In the genomic region with DNA sequence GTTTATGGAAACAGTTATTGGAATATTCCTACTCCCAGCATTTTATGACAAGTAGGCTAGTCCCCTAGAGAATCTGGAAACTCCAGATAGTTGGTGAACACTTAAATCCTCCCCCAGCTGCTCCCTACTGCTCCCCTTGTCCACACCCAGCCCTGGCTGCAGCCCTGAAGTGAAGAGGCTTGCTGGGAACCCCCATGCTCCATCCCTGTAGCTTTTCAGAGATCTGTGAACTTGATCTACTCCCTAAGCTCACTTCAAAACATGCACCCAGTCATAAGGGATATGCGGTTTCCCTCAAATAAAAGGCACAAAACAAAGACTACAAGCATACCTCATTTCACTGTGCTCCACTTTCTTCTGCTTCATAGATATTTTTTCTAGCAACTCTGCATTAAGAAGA, we compare ENCODE assay signal across 28 cellular contexts. TPM values are rescaled to one million over a fixed set of nuclear protein-coding genes. Genes with fewer than 3 reads are reported as not detected.
A peak's percentile ranks its signal among the peaks of the same experiment; 100 is the strongest.
DNase-seq lines count a peak whose midpoint lies in the region; ATAC-seq, FAIRE-seq and TF ChIP-seq lines count a peak whose summit lies in the region.
"Had no signal": no experiment of that assay in that cellular context is flagged by ENCODE, and none has a peak within 500 bp of the region (broad histone marks: within the 10 kb centered on the region; RNA-seq: fewer than 3 reads in every experiment).

No MANE protein-coding gene starts in this region.

- no peak overlapping the region for H3K4me3 Mint-ChIP-seq in T-helper 1 cell treated with Interleukin-12 subunit alpha and Interleukin-12 subunit beta and Interleukin-4 antibody, amounts not matched to agents 30 μg/mL and 1 μg/mL, for 36 hours
- no peak overlapping the region for H3K4me3 Mint-ChIP-seq in type B pancreatic cell
- H3K4me3 Mint-ChIP-seq: activated naive CD8-positive, alpha-beta T cell treated with anti-CD3 and anti-CD28 coated beads for 36 hours; naive thymus-derived CD8-positive, alpha-beta T cell; stimulated activated effector memory CD8-positive, alpha-beta T cell treated with anti-CD3 and anti-CD28 coated beads, Interleukin-12 subunit alpha, Interleukin-12 subunit beta, amount 100 ng/mL, for 72 hours had no signal

- no peaks in the 10 kb centered on the region for H3K79me2 ChIP-seq in endothelial cell of umbilical vein (ENCODE audit: control insufficient read depth, insufficient read depth, low read length)

- H3K27me3 ChIP-seq in endothelial cell of umbilical vein (ENCODE audit: control insufficient read depth in 2 of 2, insufficient read depth in 2 of 2, low read length in 2 of 2): no peaks in the 10 kb centered on the region
- no peaks in the 10 kb centered on the region for H3K27me3 ChIP-seq in aorta (ENCODE audit: control insufficient read depth in 1 of 2, insufficient read depth in 2 of 2, low read length in 1 of 2)
- H3K27me3 ChIP-seq: gastroesophageal sphincter, pancreas, testis had no signal

- WGBS in aorta, 2 donors: 78 to 83% methylated on average over 1 of the region's 1 CpG

- ATAC-seq in aorta (ENCODE audit: low FRiP score): no peak
- ATAC-seq in GM19455 (IDR thresholded peaks at IDR 0.05; ENCODE audit: unreplicated experiment): no peak
- ATAC-seq: HepG2; naive thymus-derived CD8-positive, alpha-beta T cell; stimulated activated effector memory CD8-positive, alpha-beta T cell treated with anti-CD3 and anti-CD28 coated beads, Interleukin-12 subunit alpha, Interleukin-12 subunit beta, amount 100 ng/mL, for 72 hours had no signal

- TF ChIP-seq CTCF in endothelial cell of umbilical vein (IDR thresholded peaks at IDR 0.05; ENCODE audit: extremely low read depth in 1 of 2, insufficient read depth in 1 of 2, low read depth in 1 of 2, low read length in 2 of 2): no peak
- TF ChIP-seq CTCF in type B pancreatic cell (conservative IDR thresholded peaks at IDR 0.05): no peak
- no peak for TF ChIP-seq CTCF in GM10248 (IDR thresholded peaks at IDR 0.05; ENCODE audit: control extremely low read depth, extremely low read depth, low read depth, missing control alignments)

- no peak for TF ChIP-seq POLR2A in endothelial cell of umbilical vein (IDR thresholded peaks at IDR 0.05; ENCODE audit: low read depth, low read length)

- CTCF ChIA-PET in endothelial cell of umbilical vein (lab: Charles Lee): interaction anchor here (1.7 kb wide), 1 partner anchor 181 kb away, joined by 6 read pairs; no protein-coding TSS in a partner anchor
- CTCF ChIA-PET in GM10248 (lab: Yijun Ruan, JAX): interaction anchor here (1.2 to 1.6 kb wide), 2 partner anchors 60 to 125 kb away, joined by 3 read pairs; no protein-coding TSS in a partner anchor

- H3K9me1 ChIP-seq in endothelial cell of umbilical vein (replicated peaks; ENCODE audit: control insufficient read depth, extremely low read depth, insufficient read depth, low read length): no peaks in the 10 kb centered on the region

- intact Hi-C loops in endothelial cell of umbilical vein (cut with micrococcal nuclease): loop anchor here (2.0 to 5.0 kb wide), 2 partner anchors 33 to 145 kb away; a partner anchor contains a TSS
- intact Hi-C loops in aorta (cut with DNase I): loop anchor here in 1 of 2 donors (2.0 kb wide), 1 partner anchor 31 kb away; no protein-coding TSS in a partner anchor

- peaks cover 17% of the 10 kb centered on the region for H3K4me1 Mint-ChIP-seq in T-helper 1 cell treated with Interleukin-12 subunit alpha and Interleukin-12 subunit beta and Interleukin-4 antibody, amounts not matched to agents 30 μg/mL and 1 μg/mL, for 36 hours (ENCODE audit: low read depth)
- peaks cover 15% of the 10 kb centered on the region for H3K4me1 Mint-ChIP-seq in type B pancreatic cell (ENCODE audit: unreplicated experiment)
- H3K4me1 Mint-ChIP-seq: naive thymus-derived CD8-positive, alpha-beta T cell; stimulated activated effector memory CD8-positive, alpha-beta T cell treated with anti-CD3 and anti-CD28 coated beads, Interleukin-12 subunit alpha, Interleukin-12 subunit beta, amount 100 ng/mL, for 72 hours had no signal

- peaks cover 38% of the 10 kb centered on the region for H3K36me3 Mint-ChIP-seq in T-helper 1 cell treated with Interleukin-12 subunit alpha and Interleukin-12 subunit beta and Interleukin-4 antibody, amounts not matched to agents 30 μg/mL and 1 μg/mL, for 36 hours (ENCODE audit: low read depth)
- H3K36me3 Mint-ChIP-seq in type B pancreatic cell: peaks cover 3% of the 10 kb centered on the region
- H3K36me3 Mint-ChIP-seq: activated naive CD8-positive, alpha-beta T cell treated with anti-CD3 and anti-CD28 coated beads for 36 hours; naive thymus-derived CD8-positive, alpha-beta T cell; stimulated activated effector memory CD8-positive, alpha-beta T cell treated with anti-CD3 and anti-CD28 coated beads, Interleukin-12 subunit alpha, Interleukin-12 subunit beta, amount 100 ng/mL, for 72 hours had no signal

- H3K36me3 ChIP-seq in endothelial cell of umbilical vein (ENCODE audit: control insufficient read depth in 2 of 2, extremely low read depth in 1 of 2, insufficient read depth in 2 of 2, low read length in 2 of 2): no peaks in the 10 kb centered on the region
- no peaks in the 10 kb centered on the region for H3K36me3 ChIP-seq in aorta (ENCODE audit: control insufficient read depth in 1 of 2, insufficient read depth in 2 of 2, low read length in 1 of 2)
- H3K36me3 ChIP-seq: pancreas had no signal

- POLR2A ChIA-PET in endothelial cell of umbilical vein (lab: Charles Lee): no interaction called here
- POLR2A ChIA-PET in GM10248 (lab: Yijun Ruan, JAX): no interaction called here

- FAIRE-seq in endothelial cell of umbilical vein (lab: Jason Lieb, UNC): no peak
- FAIRE-seq: GM12892, HepG2, pancreas had no signal

- peaks cover 6% of the 10 kb centered on the region for H3K9me3 Mint-ChIP-seq in T-helper 1 cell treated with Interleukin-12 subunit alpha and Interleukin-12 subunit beta and Interleukin-4 antibody, amounts not matched to agents 30 μg/mL and 1 μg/mL, for 36 hours
- no peaks in the 10 kb centered on the region for H3K9me3 Mint-ChIP-seq in type B pancreatic cell
- H3K9me3 Mint-ChIP-seq: activated naive CD8-positive, alpha-beta T cell treated with anti-CD3 and anti-CD28 coated beads for 36 hours; naive thymus-derived CD8-positive, alpha-beta T cell; stimulated activated effector memory CD8-positive, alpha-beta T cell treated with anti-CD3 and anti-CD28 coated beads, Interleukin-12 subunit alpha, Interleukin-12 subunit beta, amount 100 ng/mL, for 72 hours had no signal

- no TSS peak for BruUV-seq in endothelial cell of umbilical vein (replicated peaks; lab: Mats Ljungman, UMichigan)

- peak overlapping the region; percentile 42 for H3K4me2 ChIP-seq in endothelial cell of umbilical vein (ENCODE audit: insufficient read depth, low read length)

- peak overlapping the region; percentile 79 for H3K27ac ChIP-seq in endothelial cell of umbilical vein (ENCODE audit: insufficient read depth, low read depth, low read length)
- peak overlapping the region; percentile 76 to 88 for H3K27ac ChIP-seq in aorta (ENCODE audit: low read depth in 1 of 2, low read length in 2 of 2)
- H3K27ac ChIP-seq: GM23248, testis, VCaP had no signal

- H3K9me3 ChIP-seq in endothelial cell of umbilical vein (replicated peaks; ENCODE audit: control insufficient read depth, insufficient read depth, low read length) (no peaks in the 10 kb centered on the region), aorta (ENCODE audit: control insufficient read depth, low read length) (no peaks in the 10 kb centered on the region)
- H3K9me3 ChIP-seq: gastroesophageal sphincter, pancreas, testis had no signal

- dilution Hi-C loops in endothelial cell of umbilical vein (cut with MboI; ENCODE audit: extremely low pct_ligation_motif_present, low sequenced_read_pairs): no loop called here

- DNase-seq in T-helper 1 cell (no peak), endothelial cell of umbilical vein (ENCODE audit: low read depth, low spot score) (no peak), myocyte (ENCODE audit: low read depth) (peak; percentile 24), aorta (no peak), type B pancreatic cell (ENCODE audit: extremely low spot score, unreplicated experiment) (no peak), GM10248 (ENCODE audit: extremely low spot score) (no peak)
- DNase-seq: activated CD4-positive, alpha-beta T cell treated with anti-CD3 and anti-CD28 coated beads, Interleukin-2, amount 50 U/mL, for 1 hour; activated CD8-positive, alpha-beta memory T cell treated with anti-CD3 and anti-CD28 coated beads, Interleukin-2, amount 50 U/mL, for 4 hours; activated naive CD8-positive, alpha-beta T cell treated with anti-CD3 and anti-CD28 coated beads for 36 hours; DMS79 treated with DMSO at 0.1 percent for 48 hours; effector CD4-positive, alpha-beta T cell; naive thymus-derived CD8-positive, alpha-beta T cell; NCI-H1105 treated with DMSO at 0.1 percent for 48 hours; NCI-H2029 treated with DMSO at 0.1 percent for 48 hours; pancreas; SHP77 treated with DMSO at 0.1 percent for 48 hours; stimulated activated CD4-positive, alpha-beta T cell treated with anti-CD3 and anti-CD28 coated beads, Interleukin-2, amount 100 ng/mL, for 24 hours; SW 1271; testis had no signal

- H2AFZ ChIP-seq in endothelial cell of umbilical vein (ENCODE audit: low read depth, low read length): no peak overlapping the region
- H2AFZ ChIP-seq: GM23248 had no signal

- peaks cover 34% of the 10 kb centered on the region for H3K4me1 ChIP-seq in endothelial cell of umbilical vein (ENCODE audit: control insufficient read depth, extremely low read depth, insufficient read depth, low read length)
- peaks cover 6 to 10% of the 10 kb centered on the region in 2 donors for H3K4me1 ChIP-seq in aorta (ENCODE audit: control insufficient read depth in 1 of 2, insufficient read depth in 2 of 2, low read length in 2 of 2)

- H3K27ac Mint-ChIP-seq in T-helper 1 cell treated with Interleukin-12 subunit alpha and Interleukin-12 subunit beta and Interleukin-4 antibody, amounts not matched to agents 30 μg/mL and 1 μg/mL, for 36 hours: peak overlapping the region; percentile 4
- H3K27ac Mint-ChIP-seq in type B pancreatic cell: no peak overlapping the region
- H3K27ac Mint-ChIP-seq: activated naive CD8-positive, alpha-beta T cell treated with anti-CD3 and anti-CD28 coated beads for 36 hours; naive thymus-derived CD8-positive, alpha-beta T cell; stimulated activated effector memory CD8-positive, alpha-beta T cell treated with anti-CD3 and anti-CD28 coated beads, Interleukin-12 subunit alpha, Interleukin-12 subunit beta, amount 100 ng/mL, for 72 hours had no signal

- no peak overlapping the region for H3K4me3 ChIP-seq in endothelial cell of umbilical vein (replicated peaks in 1 of 3; ENCODE audit: insufficient read depth in 1 of 3, low read depth in 1 of 3, low read length in 3 of 3)
- no peak overlapping the region for H3K4me3 ChIP-seq in aorta (ENCODE audit: low read length in 2 of 2)
- H3K4me3 ChIP-seq: gastroesophageal sphincter, GM23248, pancreas, testis had no signal

- H4K20me1 ChIP-seq in endothelial cell of umbilical vein (replicated peaks; ENCODE audit: control insufficient read depth, extremely low read depth, insufficient read depth, low read length): no peaks in the 10 kb centered on the region

- no peaks in the 10 kb centered on the region for H3K27me3 Mint-ChIP-seq in T-helper 1 cell treated with Interleukin-12 subunit alpha and Interleukin-12 subunit beta and Interleukin-4 antibody, amounts not matched to agents 30 μg/mL and 1 μg/mL, for 36 hours (ENCODE audit: low read depth)
- H3K27me3 Mint-ChIP-seq in type B pancreatic cell: no peaks in the 10 kb centered on the region
- H3K27me3 Mint-ChIP-seq: activated naive CD8-positive, alpha-beta T cell treated with anti-CD3 and anti-CD28 coated beads for 36 hours had no signal

- H3K9ac ChIP-seq in endothelial cell of umbilical vein (replicated peaks; ENCODE audit: extremely low read depth, insufficient read depth, low read length): no peak overlapping the region
- H3K9ac ChIP-seq: GM23248 had no signal

RNA-seq across cellular contexts. Expression of a gene that starts 33.2 kb away (rescaled TPM):
- total RNA-seq in endothelial cell of umbilical vein: 0.14 and 0.20 TPM in 2 replicates
- polyA plus RNA-seq in endothelial cell of umbilical vein: 0.06 TPM in 1 of 2 replicates, not detected in the other
- polyA plus RNA-seq in endothelial cell of umbilical vein (2011; cell fraction: cytosol; rRNA removed): 0.04 and 0.08 TPM in 2 replicates
- polyA plus RNA-seq in endothelial cell of umbilical vein (2011; cell fraction: nucleus; rRNA removed): 0.13 TPM in 1 of 2 replicates, not detected in the other
- not detected in 2 replicates for polyA plus RNA-seq in endothelial cell of umbilical vein (2012)
- polyA minus RNA-seq in endothelial cell of umbilical vein: 0.19 and 0.28 TPM in 2 replicates
- 9.3 TPM for polyA minus RNA-seq in endothelial cell of umbilical vein (2011; cell fraction: cytosol; rRNA and poly(A)+ RNA removed)
- polyA minus RNA-seq in endothelial cell of umbilical vein (2011; cell fraction: nucleus; rRNA and poly(A)+ RNA removed): 0.14 and 0.38 TPM in 2 replicates
- total RNA-seq in myocyte: 78.0 and 98.0 TPM in 2 replicates
- polyA plus RNA-seq in myocyte (2012): 71.5 TPM
- total RNA-seq in aorta: 10 to 100 TPM; 23.9 to 46.7 TPM
- polyA plus RNA-seq in aorta: 10 to 100 TPM in 1 of 2 donors, under 1 TPM in 1; 0.33 to 15.7 TPM
- 13.2 and 13.6 TPM in 2 replicates for total RNA-seq in type B pancreatic cell (ENCODE audit: low replicate concordance)
- total RNA-seq: OCI-LY7 had no signal

Comparison
In these comparisons a context has a peak if more than half of its experiments do, and no peak if none do; other contexts are left out.
1. RNA of a gene that starts 33.2 kb away (total RNA-seq): 78.0 to 98.0 TPM in myocyte, 23.9 to 46.7 TPM in aorta and 13.2 to 13.6 TPM in type B pancreatic cell; 0.14 to 0.20 TPM in endothelial cell of umbilical vein; every median in the first group is over 10 times any median in the second.